5 cellular contexts compared by ENCODE assay signal in the genomic region with DNA sequence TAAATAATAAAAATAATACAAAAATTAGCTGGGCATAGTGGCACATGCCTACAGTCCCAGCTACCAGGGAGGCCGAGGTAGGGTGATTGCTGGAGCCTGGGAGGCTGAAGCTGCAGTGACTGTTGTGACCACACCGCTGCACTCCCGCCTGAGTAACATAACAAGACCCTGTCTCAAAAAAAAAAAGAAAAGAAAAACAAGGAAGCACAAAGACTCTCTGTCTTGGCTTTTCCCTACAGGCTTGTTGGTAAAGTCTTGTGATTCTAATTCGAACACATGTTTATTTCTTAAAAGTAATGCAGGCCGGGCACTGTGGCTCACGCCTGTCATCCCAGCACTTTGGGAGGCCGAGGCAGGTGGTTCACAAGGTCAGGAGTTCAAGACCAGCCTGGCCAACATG.
"Had no signal": no experiment of that assay in that cellular context is flagged by ENCODE, and none has a peak within 500 bp of the region (broad histone marks: within the 10 kb centered on the region; RNA-seq: fewer than 3 reads in every experiment).

No MANE protein-coding gene starts in this region.

- H3K4me3 ChIP-seq: GM23338, K562 had no signal

- H3K9me3 Mint-ChIP-seq: GM23338, H9 had no signal

- DNase-seq: H9, HCEC 1CT, IMR-90 had no signal

- H3K27ac Mint-ChIP-seq: GM23338, H9 had no signal

- H3K4me1 Mint-ChIP-seq: GM23338, H9 had no signal

- H3K4me3 Mint-ChIP-seq: GM23338, H9 had no signal

- ATAC-seq: GM23338, K562 had no signal
